In the genomic region with DNA sequence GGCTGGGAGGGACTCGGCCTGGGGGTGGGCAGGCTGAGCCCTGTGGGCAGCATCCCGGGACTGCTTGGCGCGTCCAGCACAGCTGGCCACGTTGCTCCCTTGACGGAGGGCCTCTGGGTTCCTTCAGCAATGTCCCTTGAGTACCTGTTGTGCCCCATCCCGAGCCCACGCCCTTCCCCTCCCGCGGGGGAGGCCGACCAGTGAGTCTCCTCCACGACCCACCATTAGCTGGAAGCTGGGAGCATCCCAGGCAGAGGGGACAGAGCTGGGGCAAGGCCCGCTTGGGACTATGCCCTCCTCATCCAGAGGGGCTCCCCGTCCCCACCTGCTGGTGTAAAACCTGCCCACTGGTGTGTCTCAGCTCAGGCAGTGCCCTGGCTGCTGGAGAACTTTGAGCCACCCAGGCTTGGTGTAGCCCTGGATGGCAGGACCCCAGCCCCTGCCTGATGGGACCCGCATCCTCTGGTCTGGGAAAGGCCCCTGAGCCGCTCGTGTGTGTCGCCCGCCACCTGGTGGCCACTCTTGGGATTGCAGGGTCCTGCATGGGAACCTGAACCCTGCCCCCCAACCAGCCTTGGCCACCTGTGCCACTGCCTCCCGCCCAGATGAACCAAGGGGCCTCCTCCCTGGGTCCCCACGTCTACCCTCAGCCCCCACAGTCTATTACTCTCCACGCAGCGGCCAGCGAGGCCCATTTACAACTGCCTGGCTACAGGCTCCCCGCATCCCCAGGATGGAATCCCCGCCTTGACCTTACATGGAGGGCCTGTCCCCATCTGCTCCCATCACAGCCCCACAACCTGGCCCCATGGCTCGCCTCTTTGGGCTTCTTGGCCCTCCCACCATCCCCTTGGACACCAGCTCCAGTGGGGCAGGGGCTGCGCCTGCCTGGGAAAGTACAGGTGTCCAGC, we compare ENCODE assay signal across 8 cellular contexts. TPM values are rescaled to one million over a fixed set of nuclear protein-coding genes. Genes with fewer than 3 reads are reported as not detected.
DNase-seq lines count a peak whose midpoint lies in the region; ATAC-seq and TF ChIP-seq lines count a peak whose summit lies in the region.

No MANE protein-coding gene starts in this region.

- no peaks in the 10 kb centered on the region for H3K4me1 ChIP-seq in cardiac muscle cell (ENCODE audit: low read depth)

- ATAC-seq in GM19397 (IDR thresholded peaks at IDR 0.05; ENCODE audit: unreplicated experiment) (no peak), HG03432 (IDR thresholded peaks at IDR 0.05; ENCODE audit: unreplicated experiment) (no peak)

- H3K9ac ChIP-seq in SU-DHL-6 (ENCODE audit: low read length): no peak overlapping the region

- peaks cover 3% of the 10 kb centered on the region for H3K4me1 Mint-ChIP-seq in activated naive CD8-positive, alpha-beta T cell (ENCODE audit: low read depth)

- TF ChIP-seq CTCF in SU-DHL-6 (IDR thresholded peaks at IDR 0.05; ENCODE audit: insufficient read depth, low read length, poor library complexity, severe bottlenecking) (peak; percentile 73), cardiac muscle cell (IDR thresholded peaks at IDR 0.05; ENCODE audit: low read depth, low read length) (peak; percentile 78)

- H3K4me3 Mint-ChIP-seq in activated naive CD8-positive, alpha-beta T cell: no peak overlapping the region

- no peaks in the 10 kb centered on the region for H3K9me3 ChIP-seq in SU-DHL-6 (ENCODE audit: insufficient read depth, low read length)
- H3K9me3 ChIP-seq in cardiac muscle cell (ENCODE audit: low read depth): no peaks in the 10 kb centered on the region

- no peaks in the 10 kb centered on the region for H3F3A ChIP-seq in SU-DHL-6 (ENCODE audit: insufficient read depth)

- H3K27ac ChIP-seq in SU-DHL-6 (ENCODE audit: low read depth, low read length) (no peak overlapping the region), cardiac muscle cell (no peak overlapping the region)

- H3K36me3 ChIP-seq in SU-DHL-6 (ENCODE audit: low read length) (no peaks in the 10 kb centered on the region), cardiac muscle cell (no peaks in the 10 kb centered on the region)

- no peaks in the 10 kb centered on the region for H4K20me1 ChIP-seq in SU-DHL-6 (ENCODE audit: low read depth, low read length)

- no peak overlapping the region for H3K4me2 ChIP-seq in SU-DHL-6 (ENCODE audit: low read depth, low read length, poor library complexity, severe bottlenecking)

- no peaks in the 10 kb centered on the region for H3K79me2 ChIP-seq in SU-DHL-6 (ENCODE audit: insufficient read depth, low read length)

- H3K27me3 ChIP-seq in SU-DHL-6 (ENCODE audit: low read length) (no peaks in the 10 kb centered on the region), cardiac muscle cell (no peaks in the 10 kb centered on the region)

- no peaks in the 10 kb centered on the region for H3K9me3 Mint-ChIP-seq in activated naive CD8-positive, alpha-beta T cell (ENCODE audit: low read depth)

- H3K27ac Mint-ChIP-seq in activated naive CD8-positive, alpha-beta T cell: peak overlapping the region; percentile 10

- peak; percentile 35 for DNase-seq in CMK (ENCODE audit: low read depth)
- DNase-seq in HT1080 (ENCODE audit: low read depth): peak; percentile 47
- peak; percentile 60 to 82 for DNase-seq in cardiac muscle cell (ENCODE audit: low read depth in 1 of 2, low spot score in 1 of 2)
- peak; percentile 25 for DNase-seq in putamen (ENCODE audit: low spot score)

- H3K9me2 ChIP-seq in SU-DHL-6 (replicated peaks; ENCODE audit: insufficient read depth, low read length): no peaks in the 10 kb centered on the region

- H3K27me3 Mint-ChIP-seq in activated naive CD8-positive, alpha-beta T cell: no peaks in the 10 kb centered on the region

- H3K4me3 ChIP-seq in SU-DHL-6 (ENCODE audit: insufficient read depth, low read length, poor library complexity, severe bottlenecking) (no peak overlapping the region), cardiac muscle cell (no peak overlapping the region)

- H3K36me3 Mint-ChIP-seq in activated naive CD8-positive, alpha-beta T cell: no peaks in the 10 kb centered on the region

- no peak overlapping the region for H2AFZ ChIP-seq in SU-DHL-6 (ENCODE audit: low read depth, low read length, severe bottlenecking)

RNA-seq across cellular contexts. Expression of a gene that starts 16.6 kb away (rescaled TPM):
- not detected in 2 replicates for total RNA-seq in HT1080 (2014; rRNA removed; shearing (Covaris generic))
- polyA plus RNA-seq in HT1080 (2015; cell fraction: cytosol; rRNA removed): not detected in 2 replicates
- not detected in 2 replicates for polyA plus RNA-seq in HT1080 (2015; cell fraction: nucleus; rRNA removed)
- 1.3 and 2.4 TPM in 2 replicates for total RNA-seq in cardiac muscle cell
- polyA plus RNA-seq in cardiac muscle cell: 1.2 and 12.7 TPM in 2 replicates

RNA-seq across cellular contexts. Expression of a gene that starts 33.8 kb away (rescaled TPM):
- 1.3 and 1.8 TPM in 2 replicates for total RNA-seq in HT1080 (2014; rRNA removed; shearing (Covaris generic))
- 3.5 and 3.9 TPM in 2 replicates for polyA plus RNA-seq in HT1080 (2015; cell fraction: cytosol; rRNA removed)
- polyA plus RNA-seq in HT1080 (2015; cell fraction: nucleus; rRNA removed): 3.9 and 4.5 TPM in 2 replicates
- total RNA-seq in cardiac muscle cell: 32.1 and 41.7 TPM in 2 replicates
- 36.5 and 44.3 TPM in 2 replicates for polyA plus RNA-seq in cardiac muscle cell

Comparison
In these comparisons a context has a peak if more than half of its experiments do, and no peak if none do; other contexts are left out.
1. RNA of a gene that starts 33.8 kb away (total RNA-seq): 32.1 to 41.7 TPM in cardiac muscle cell; 1.3 to 1.8 TPM in HT1080; every median in the first group is over 10 times any median in the second.
2. Peak in every context shown above with its lines, with median percentiles within 50 percentile points of each other: DNase-seq.